ENCODE assay signal across 9 cellular contexts in genomic region chr9:131610231-131610761, GRCh38.
A peak's percentile ranks its signal among the peaks of the same experiment; 100 is the strongest.
DNase-seq lines count a peak whose midpoint lies in the region; ATAC-seq and TF ChIP-seq lines count a peak whose summit lies in the region.
"Had no signal": no experiment of that assay in that cellular context is flagged by ENCODE, and none has a peak within 500 bp of the region (broad histone marks: within the 10 kb centered on the region; RNA-seq: fewer than 3 reads in every experiment).

No MANE protein-coding gene starts in this region.

- H3K4me3 ChIP-seq in mesenchymal stem cell (ENCODE audit: insufficient read depth in 1 of 2, low read depth in 1 of 2, low read length in 2 of 2) (peak overlapping the region in 1 of 2 experiments; percentile 59), tibial nerve (no peak overlapping the region)

- no peak for TF ChIP-seq CTCF in chondrocyte (IDR thresholded peaks at IDR 0.05)
- TF ChIP-seq CTCF in tibial nerve (IDR thresholded peaks at IDR 0.05) = no peak

- no peak overlapping the region for H2BK12ac ChIP-seq in mesenchymal stem cell (ENCODE audit: low read length in 2 of 2)

- H3K14ac ChIP-seq in mesenchymal stem cell (ENCODE audit: low read length in 2 of 2) = no peak overlapping the region

- peak in 1 of 2 donors; percentile 76 for TF ChIP-seq EP300 in tibial nerve (IDR thresholded peaks at IDR 0.05)

- peak overlapping the region; percentile 76 for H3K9ac ChIP-seq in mesenchymal stem cell (ENCODE audit: low read length)

- H3K27ac Mint-ChIP-seq in chondrocyte (ENCODE audit: unreplicated experiment) = peak overlapping the region; percentile 98

- H2BK120ac ChIP-seq in mesenchymal stem cell (ENCODE audit: low read depth, low read length) = no peak overlapping the region

- H3K4ac ChIP-seq in mesenchymal stem cell (ENCODE audit: low read depth in 1 of 2, low read length in 2 of 2) = no peak overlapping the region

- TF ChIP-seq POLR2A in tibial nerve (IDR thresholded peaks at IDR 0.05) = no peak

- H3K27me3 ChIP-seq in mesenchymal stem cell (ENCODE audit: control insufficient read depth in 1 of 2, insufficient read depth in 1 of 2, low read length in 2 of 2) (no peaks in the 10 kb centered on the region), tibial nerve (no peaks in the 10 kb centered on the region)

- peaks cover 4% of the 10 kb centered on the region for H3K79me1 ChIP-seq in mesenchymal stem cell (replicated peaks; ENCODE audit: low read length, poor library complexity, severe bottlenecking)

- peak overlapping the region; percentile 2 for H2AK5ac ChIP-seq in mesenchymal stem cell (ENCODE audit: low read length, severe bottlenecking)

- DNase-seq in Kasumi-1 (lab: John Stamatoyannopoulos, UW) (peak; percentile 21 to 38), chondrocyte (ENCODE audit: low spot score) (no peak), mesenchymal stem cell (no peak), tibial nerve (ENCODE audit: low spot score in 2 of 2) (peak in 1 of 2 donors; percentile 47), NCI-H2107 (lab: John Stamatoyannopoulos, UW) (no peak)
- no peak for DNase-seq in stimulated activated CD4-positive, alpha-beta T cell treated with anti-CD3 and anti-CD28 coated beads, Interleukin-12 subunit alpha, Interleukin-12 subunit beta, amount 100 ng/mL, for 4 hours
- DNase-seq: activated CD4-positive, CD25-positive, alpha-beta regulatory T cell had no signal

- no peaks in the 10 kb centered on the region for H3K9me3 Mint-ChIP-seq in chondrocyte (ENCODE audit: low read depth)
- H3K9me3 Mint-ChIP-seq: central memory CD8-positive, alpha-beta T cell had no signal

- H3K27me3 Mint-ChIP-seq in chondrocyte (ENCODE audit: low read depth) = no peaks in the 10 kb centered on the region
- H3K27me3 Mint-ChIP-seq: central memory CD8-positive, alpha-beta T cell had no signal

- H4K8ac ChIP-seq in mesenchymal stem cell (ENCODE audit: low read length) = no peak overlapping the region

- H3K36me3 Mint-ChIP-seq in chondrocyte (ENCODE audit: low read depth) = peaks cover 17% of the 10 kb centered on the region

- 100% methylated on average over 7 of the region's 7 CpGs for WGBS in mesenchymal stem cell
- WGBS in tibial nerve, 2 donors = 57 to 63% methylated on average over 7 of the region's 7 CpGs

- H3K4me2 ChIP-seq in mesenchymal stem cell (ENCODE audit: low read length, poor library complexity, severe bottlenecking) = no peak overlapping the region

- peaks cover 35 to 52% of the 10 kb centered on the region in 2 experiments for H3K36me3 ChIP-seq in mesenchymal stem cell (ENCODE audit: control insufficient read depth in 1 of 2, insufficient read depth in 2 of 2, low read depth in 1 of 2, low read length in 2 of 2)
- peaks cover 0 to 34% (median 0%) of the 10 kb centered on the region in 3 donors for H3K36me3 ChIP-seq in tibial nerve

- no peak overlapping the region for H2BK15ac ChIP-seq in mesenchymal stem cell (ENCODE audit: low read depth, poor library complexity, severe bottlenecking)

- no peak overlapping the region for H3K4me3 Mint-ChIP-seq in chondrocyte (ENCODE audit: unreplicated experiment)
- H3K4me3 Mint-ChIP-seq: central memory CD8-positive, alpha-beta T cell had no signal

- peaks cover 31% of the 10 kb centered on the region for H3K4me1 ChIP-seq in mesenchymal stem cell (ENCODE audit: control insufficient read depth, insufficient read depth, low read depth, low read length)
- peaks cover 4 to 40% (median 32%) of the 10 kb centered on the region in 4 donors for H3K4me1 ChIP-seq in tibial nerve

- H3K9me3 ChIP-seq in mesenchymal stem cell (ENCODE audit: control insufficient read depth, low read length) (no peaks in the 10 kb centered on the region), tibial nerve (no peaks in the 10 kb centered on the region)

- H3K27ac ChIP-seq in mesenchymal stem cell (ENCODE audit: low read length, poor library complexity, severe bottlenecking) = no peak overlapping the region
- peak overlapping the region; percentile 13 to 80 (median 54) for H3K27ac ChIP-seq in tibial nerve

- H3K23ac ChIP-seq in mesenchymal stem cell (ENCODE audit: low read length in 2 of 2) = no peak overlapping the region

- H3K18ac ChIP-seq in mesenchymal stem cell (ENCODE audit: low read depth in 1 of 2, low read length in 2 of 2) = no peak overlapping the region

- H4K91ac ChIP-seq in mesenchymal stem cell (ENCODE audit: low read length) = no peak overlapping the region

- H2BK5ac ChIP-seq in mesenchymal stem cell (ENCODE audit: low read depth, low read length, poor library complexity, severe bottlenecking) = no peak overlapping the region

- no peak for ATAC-seq in HG02763 (IDR thresholded peaks at IDR 0.05; ENCODE audit: unreplicated experiment)

- H2AFZ ChIP-seq in mesenchymal stem cell (ENCODE audit: low read depth, low read length) = no peak overlapping the region

- H3K4me1 Mint-ChIP-seq in chondrocyte (ENCODE audit: low read depth) = peaks cover 45% of the 10 kb centered on the region

Comparison
In these comparisons a context has a peak if more than half of its experiments do, and no peak if none do; other contexts are left out.
1. DNase-seq: peak in Kasumi-1 (2 of 2); none in chondrocyte (single experiment), mesenchymal stem cell (single experiment), NCI-H2107 (single experiment) and stimulated activated CD4-positive, alpha-beta T cell treated with anti-CD3 and anti-CD28 coated beads, Interleukin-12 subunit alpha, Interleukin-12 subunit beta, amount 100 ng/mL, for 4 hours (single experiment).